In genomic region chr7:51104278-51104677, GRCh38 we compare ENCODE assay signal across 24 cellular contexts.
DNase-seq lines count a peak whose midpoint lies in the region; ATAC-seq, FAIRE-seq and TF ChIP-seq lines count a peak whose summit lies in the region.
"Had no signal": no experiment of that assay in that cellular context is flagged by ENCODE, and none has a peak within 500 bp of the region (broad histone marks: within the 10 kb centered on the region; RNA-seq: fewer than 3 reads in every experiment).

No MANE protein-coding gene starts in this region.

- CTCF ChIA-PET in HepG2 (lab: Yijun Ruan, JAX; ENCODE audit: low intra/inter-chr PET ratio, low total read pairs) = no interaction called here
- CTCF ChIA-PET in WTC11 (lab: Charles Lee) = no interaction called here
- CTCF ChIA-PET in H1 (lab: Charles Lee; ENCODE audit: partially characterized antibody) = no interaction called here

- H2AK5ac ChIP-seq in H1 (ENCODE audit: low read depth, low read length) = no peak overlapping the region

- H3K14ac ChIP-seq in H1 (ENCODE audit: insufficient read length) = no peak overlapping the region

- no peak overlapping the region for H2BK12ac ChIP-seq in H1 (ENCODE audit: low read depth, low read length)

- 0 out of 2 replicates have a peak, but pooled peaks cover 1% of the 10 kb centered on the region for H3K36me3 Mint-ChIP-seq in WTC11
- H3K36me3 Mint-ChIP-seq: CD14-positive monocyte; CD4-positive, alpha-beta memory T cell; CD4-positive, CD25-positive, alpha-beta regulatory T cell; CD8-positive, alpha-beta memory T cell had no signal

- no peak overlapping the region for H2BK120ac ChIP-seq in H1 (replicated peaks; ENCODE audit: low read depth, low read length)

- no peak overlapping the region for H2BK20ac ChIP-seq in H1 (ENCODE audit: low read length)

- no peak overlapping the region for H4K91ac ChIP-seq in H1 (replicated peaks; ENCODE audit: insufficient read length, low read length)

- ATAC-seq in HepG2 (no peak), right lobe of liver (no peak), WTC11 (no peak)

- H3K4me1 ChIP-seq in HepG2 (ENCODE audit: insufficient read depth, low read length) = no peaks in the 10 kb centered on the region
- no peaks in the 10 kb centered on the region for H3K4me1 ChIP-seq in right lobe of liver
- peaks cover 0 to 11% (median 5%) of the 10 kb centered on the region in 4 experiments; a peak in 4 of 7 replicates for H3K4me1 ChIP-seq in H1 (replicated peaks in 1 of 4; ENCODE audit: control insufficient read depth in 3 of 4, insufficient read depth in 4 of 4, low read length in 3 of 4)
- H3K4me1 ChIP-seq: BE2C had no signal

- H2AFZ ChIP-seq in HepG2 (ENCODE audit: low read length) = no peak overlapping the region
- no peak overlapping the region for H2AFZ ChIP-seq in H1 (ENCODE audit: low read length)

- no peak overlapping the region for H2BK5ac ChIP-seq in H1 (ENCODE audit: low read depth, low read length)

- TF ChIP-seq RAD21 in HepG2 (CRISPR knock-in tag; IDR thresholded peaks at IDR 0.05) (no peak), H1 (IDR thresholded peaks at IDR 0.05 in 1 of 2, conservative IDR thresholded peaks at IDR 0.05 in 1 of 2; ENCODE audit: low read depth in 2 of 2, low read length in 2 of 2) (no peak)

- H2BK15ac ChIP-seq in H1 (ENCODE audit: low read length) = no peak overlapping the region

- H3K27ac Mint-ChIP-seq in WTC11 = peak overlapping the region; percentile 42; the same call in 1 of the 2 replicates
- H3K27ac Mint-ChIP-seq: CD14-positive monocyte; CD4-positive, alpha-beta memory T cell; CD4-positive, CD25-positive, alpha-beta regulatory T cell had no signal

- no peak overlapping the region for H3K4me3 ChIP-seq in HepG2 (replicated peaks in 1 of 3; ENCODE audit: insufficient read depth in 1 of 3, low read depth in 2 of 3, low read length in 3 of 3)
- H3K4me3 ChIP-seq in right lobe of liver = no peak overlapping the region
- H3K4me3 ChIP-seq in H1 (ENCODE audit: extremely low read depth in 1 of 4, insufficient read depth in 2 of 4, low read depth in 3 of 4, low read length in 4 of 4) = no peak overlapping the region
- H3K4me3 ChIP-seq: BLaER1 had no signal

- FAIRE-seq in HepG2 (lab: Jason Lieb, UNC) (no peak), H1 (lab: Jason Lieb, UNC) (no peak)
- FAIRE-seq: G401.6, GM12891, GM19239 had no signal

- WGBS in HepG2 (ENCODE audit: low lambda C conversion rate) = 72% methylated on average over 3 of the region's 3 CpGs
- WGBS in right lobe of liver (ENCODE audit: insufficient coverage, low coverage, low lambda C conversion rate, missing lambda C conversion rate) = 76% methylated on average over 3 of the region's 3 CpGs
- 90% methylated on average over 3 of the region's 3 CpGs; no CpG with 5 or more reads in 1 of the 2 experiments for WGBS in H1 (ENCODE audit: extremely low coverage in 1 of 2, insufficient coverage in 1 of 2, insufficient read length in 1 of 2, insufficient replicate concordance in 2 of 2, low coverage in 1 of 2, low lambda C conversion rate in 2 of 2, missing lambda C conversion rate in 1 of 2), 2 experiments

- no peak overlapping the region for H3K9ac ChIP-seq in HepG2 (ENCODE audit: insufficient read depth, low read depth, low read length)
- H3K9ac ChIP-seq in H1 (replicated peaks in 1 of 4; ENCODE audit: extremely low read depth in 1 of 4, low read depth in 3 of 4, low read length in 3 of 4) = no peak overlapping the region
- H3K9ac ChIP-seq: BLaER1 had no signal

- no peak for TF ChIP-seq POLR2A in HepG2 (IDR thresholded peaks at IDR 0.05; ENCODE audit: insufficient read depth in 1 of 2, low read depth in 2 of 2, low read length in 2 of 2)
- TF ChIP-seq POLR2A in right lobe of liver (IDR thresholded peaks at IDR 0.05) = no peak
- no peak for TF ChIP-seq POLR2A in H1 (IDR thresholded peaks at IDR 0.05; ENCODE audit: control extremely low read depth in 1 of 2, low read depth in 2 of 2, low read length in 2 of 2)

- H3K9me3 Mint-ChIP-seq in WTC11 = peaks cover 1% of the 10 kb centered on the region
- H3K9me3 Mint-ChIP-seq: CD4-positive, alpha-beta memory T cell had no signal

- H3K79me2 ChIP-seq in HepG2 (ENCODE audit: insufficient read depth, low read length) (no peaks in the 10 kb centered on the region), H1 (ENCODE audit: control insufficient read depth in 1 of 2, insufficient read depth in 2 of 2, low read length in 2 of 2) (no peaks in the 10 kb centered on the region)

- DNase-seq in HepG2 (ENCODE audit: low spot score) (no peak), right lobe of liver (no peak), WTC11 (ENCODE audit: low spot score) (no peak), H1 (ENCODE audit: low read depth in 1 of 2, low spot score in 2 of 2) (no peak), NCI-H2196 (lab: John Stamatoyannopoulos, UW; ENCODE audit: unreplicated experiment) (no peak), middle frontal gyrus (ENCODE audit: extremely low spot score, low spot score) (no peak), DMS153 treated with DMSO at 0.1 percent for 48 hours (lab: John Stamatoyannopoulos, UW; ENCODE audit: unreplicated experiment) (no peak)
- DNase-seq: ACHN; BE2C; C1 segment of cervical spinal cord; CD4-positive, alpha-beta memory T cell; CD4-positive, CD25-positive, alpha-beta regulatory T cell; CD8-positive, alpha-beta memory T cell; COR-L47; DMS 273 treated with DMSO at 0.1 percent for 48 hours; DMS153; DMS79 treated with DMSO at 0.1 percent for 48 hours; GF-D8 had no signal

- H3K9me3 ChIP-seq in HepG2 (ENCODE audit: low read length) = no peaks in the 10 kb centered on the region
- H3K9me3 ChIP-seq in right lobe of liver = no peaks in the 10 kb centered on the region
- H3K9me3 ChIP-seq in H1 (ENCODE audit: insufficient read depth in 2 of 2, low read depth in 1 of 2, low read length in 1 of 2) = no peaks in the 10 kb centered on the region
- H3K9me3 ChIP-seq: BE2C, BLaER1 had no signal

- H3K4ac ChIP-seq in H1 (replicated peaks; ENCODE audit: insufficient read length, low read depth, low read length) = no peak overlapping the region

- no peak overlapping the region for H4K5ac ChIP-seq in H1 (ENCODE audit: insufficient read length, low read depth, low read length)

- no peak for TF ChIP-seq EP300 in HepG2 (IDR thresholded peaks at IDR 0.05; ENCODE audit: low read depth in 2 of 2, low read length in 2 of 2)
- TF ChIP-seq EP300 in HepG2 (CRISPR knock-in tag; IDR thresholded peaks at IDR 0.05; ENCODE audit: borderline replicate concordance) = no peak
- TF ChIP-seq EP300 in H1 (IDR thresholded peaks at IDR 0.05; ENCODE audit: borderline replicate concordance in 1 of 2, low read depth in 2 of 2, low read length in 2 of 2) = no peak

- no peak overlapping the region for H3K56ac ChIP-seq in H1 (replicated peaks; ENCODE audit: insufficient read length, low read depth, low read length)

- no peak overlapping the region for H3K23ac ChIP-seq in H1 (ENCODE audit: insufficient read length)

- H3K4me2 ChIP-seq in HepG2 (ENCODE audit: low read depth, low read length) (no peak overlapping the region), H1 (ENCODE audit: insufficient read depth in 1 of 2, low read depth in 2 of 2, low read length in 2 of 2) (no peak overlapping the region)
- H3K4me2 ChIP-seq: BLaER1 had no signal

- BruUV-seq in HepG2 (replicated peaks; lab: Mats Ljungman, UMichigan) = no TSS peak

- in situ Hi-C loops in HepG2 (cut with HindIII; ENCODE audit: extremely low pct_ligation_motif_present, low pct_unique_long_range_greater_than_20kb) = no loop called here

- H3K27me3 ChIP-seq in HepG2 (ENCODE audit: control insufficient read depth in 1 of 2, insufficient read depth in 2 of 2, low read length in 2 of 2) (no peaks in the 10 kb centered on the region), right lobe of liver (no peaks in the 10 kb centered on the region), H1 (replicated peaks in 1 of 4; ENCODE audit: control insufficient read depth in 3 of 4, extremely low read depth in 1 of 4, insufficient read depth in 3 of 4, low read length in 3 of 4) (no peaks in the 10 kb centered on the region)
- H3K27me3 ChIP-seq: BLaER1 had no signal

- peaks cover 24% of the 10 kb centered on the region for H3K4me1 Mint-ChIP-seq in WTC11
- H3K4me1 Mint-ChIP-seq: CD14-positive monocyte; CD4-positive, alpha-beta memory T cell; CD4-positive, CD25-positive, alpha-beta regulatory T cell; CD8-positive, alpha-beta memory T cell had no signal

- 0 out of 2 replicates have a peak, but pooled peaks cover 3% of the 10 kb centered on the region for H3K79me1 ChIP-seq in H1 (ENCODE audit: low read depth, low read length)

- H3K36me3 ChIP-seq in HepG2 (replicated peaks in 1 of 2; ENCODE audit: control insufficient read depth in 1 of 2, insufficient read depth in 2 of 2, low read length in 2 of 2) (no peaks in the 10 kb centered on the region), right lobe of liver (no peaks in the 10 kb centered on the region), H1 (ENCODE audit: control insufficient read depth in 2 of 4, insufficient read depth in 4 of 4, low read length in 3 of 4) (no peaks in the 10 kb centered on the region)
- H3K36me3 ChIP-seq: BE2C, BLaER1 had no signal

- H3K27ac ChIP-seq in HepG2 (ENCODE audit: extremely low read length, insufficient read depth, low read length) (no peak overlapping the region), right lobe of liver (no peak overlapping the region), H1 (ENCODE audit: low read depth, low read length) (no peak overlapping the region)
- H3K27ac ChIP-seq: 22Rv1, BLaER1 had no signal

- H3K27me3 Mint-ChIP-seq in WTC11 (ENCODE audit: low read depth) = no peaks in the 10 kb centered on the region
- H3K27me3 Mint-ChIP-seq: CD4-positive, alpha-beta memory T cell; CD8-positive, alpha-beta memory T cell had no signal

- H3K4me3 Mint-ChIP-seq in WTC11 = no peak overlapping the region
- H3K4me3 Mint-ChIP-seq: CD14-positive monocyte; CD4-positive, alpha-beta memory T cell; CD4-positive, CD25-positive, alpha-beta regulatory T cell; CD8-positive, alpha-beta memory T cell had no signal

- POLR2A ChIA-PET in HepG2 (lab: Yijun Ruan, JAX) (no interaction called here), WTC11 (lab: Charles Lee) (no interaction called here), H1 (lab: Charles Lee; ENCODE audit: partially characterized antibody) (no interaction called here)

- TF ChIP-seq CTCF in HepG2 (CRISPR knock-in tag; IDR thresholded peaks at IDR 0.05) (no peak), right lobe of liver (IDR thresholded peaks at IDR 0.05) (no peak), WTC11 (IDR thresholded peaks at IDR 0.05) (no peak), H1 (IDR thresholded peaks at IDR 0.05; ENCODE audit: control extremely low read depth in 1 of 3, insufficient read depth in 1 of 3, low read depth in 1 of 3, low read length in 3 of 3) (no peak)

- no peaks in the 10 kb centered on the region for H3K23me2 ChIP-seq in H1 (ENCODE audit: low read depth, low read length)

- no peak overlapping the region for H3K18ac ChIP-seq in H1 (ENCODE audit: extremely low read depth, low read length)

- no peaks in the 10 kb centered on the region for H4K20me1 ChIP-seq in HepG2 (ENCODE audit: insufficient read depth, low read length)
- no peaks in the 10 kb centered on the region for H4K20me1 ChIP-seq in H1 (replicated peaks in 1 of 2; ENCODE audit: control insufficient read depth in 1 of 2, insufficient read depth in 2 of 2, low read length in 2 of 2)
- H4K20me1 ChIP-seq: BLaER1 had no signal

- H4K8ac ChIP-seq in H1 (ENCODE audit: extremely low read depth, insufficient read depth, low read length) = no peak overlapping the region

- intact Hi-C loops in HepG2 (cut with micrococcal nuclease; ENCODE audit: unreplicated experiment) = no loop called here
- intact Hi-C loops in right lobe of liver (cut with DNase I) = no loop called here
